Comparison of ENCODE assay signal across 1 cellular context in the genomic region with DNA sequence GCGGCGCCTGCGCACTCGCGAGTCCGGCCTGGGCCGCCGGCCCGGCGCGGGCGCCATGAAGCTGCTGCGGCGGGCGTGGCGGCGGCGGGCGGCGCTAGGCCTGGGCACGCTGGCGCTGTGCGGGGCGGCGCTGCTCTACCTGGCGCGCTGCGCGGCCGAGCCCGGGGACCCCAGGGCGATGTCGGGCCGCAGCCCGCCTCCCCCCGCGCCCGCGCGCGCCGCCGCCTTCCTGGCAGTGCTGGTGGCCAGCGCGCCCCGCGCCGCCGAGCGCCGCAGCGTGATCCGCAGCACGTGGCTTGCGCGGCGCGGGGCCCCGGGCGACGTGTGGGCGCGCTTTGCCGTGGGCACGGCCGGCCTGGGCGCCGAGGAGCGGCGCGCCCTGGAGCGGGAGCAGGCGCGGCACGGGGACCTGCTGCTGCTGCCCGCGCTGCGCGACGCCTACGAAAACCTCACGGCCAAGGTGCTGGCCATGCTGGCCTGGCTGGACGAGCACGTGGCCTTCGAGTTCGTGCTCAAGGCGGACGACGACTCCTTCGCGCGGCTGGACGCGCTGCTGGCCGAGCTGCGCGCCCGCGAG.
TF ChIP-seq lines count a peak whose summit lies in the region.

TSS of gene B3GALT6 (plus strand) at position 14 of the 577 bp plus-strand sequence. CDS start at position 56, 42 bp downstream.

TF ChIP-seq in GM23338, 12 proteins besides CTCF, POLR2A, EP300 and RAD21 (continued from another document):
- TF ChIP-seq, protein P1, sequence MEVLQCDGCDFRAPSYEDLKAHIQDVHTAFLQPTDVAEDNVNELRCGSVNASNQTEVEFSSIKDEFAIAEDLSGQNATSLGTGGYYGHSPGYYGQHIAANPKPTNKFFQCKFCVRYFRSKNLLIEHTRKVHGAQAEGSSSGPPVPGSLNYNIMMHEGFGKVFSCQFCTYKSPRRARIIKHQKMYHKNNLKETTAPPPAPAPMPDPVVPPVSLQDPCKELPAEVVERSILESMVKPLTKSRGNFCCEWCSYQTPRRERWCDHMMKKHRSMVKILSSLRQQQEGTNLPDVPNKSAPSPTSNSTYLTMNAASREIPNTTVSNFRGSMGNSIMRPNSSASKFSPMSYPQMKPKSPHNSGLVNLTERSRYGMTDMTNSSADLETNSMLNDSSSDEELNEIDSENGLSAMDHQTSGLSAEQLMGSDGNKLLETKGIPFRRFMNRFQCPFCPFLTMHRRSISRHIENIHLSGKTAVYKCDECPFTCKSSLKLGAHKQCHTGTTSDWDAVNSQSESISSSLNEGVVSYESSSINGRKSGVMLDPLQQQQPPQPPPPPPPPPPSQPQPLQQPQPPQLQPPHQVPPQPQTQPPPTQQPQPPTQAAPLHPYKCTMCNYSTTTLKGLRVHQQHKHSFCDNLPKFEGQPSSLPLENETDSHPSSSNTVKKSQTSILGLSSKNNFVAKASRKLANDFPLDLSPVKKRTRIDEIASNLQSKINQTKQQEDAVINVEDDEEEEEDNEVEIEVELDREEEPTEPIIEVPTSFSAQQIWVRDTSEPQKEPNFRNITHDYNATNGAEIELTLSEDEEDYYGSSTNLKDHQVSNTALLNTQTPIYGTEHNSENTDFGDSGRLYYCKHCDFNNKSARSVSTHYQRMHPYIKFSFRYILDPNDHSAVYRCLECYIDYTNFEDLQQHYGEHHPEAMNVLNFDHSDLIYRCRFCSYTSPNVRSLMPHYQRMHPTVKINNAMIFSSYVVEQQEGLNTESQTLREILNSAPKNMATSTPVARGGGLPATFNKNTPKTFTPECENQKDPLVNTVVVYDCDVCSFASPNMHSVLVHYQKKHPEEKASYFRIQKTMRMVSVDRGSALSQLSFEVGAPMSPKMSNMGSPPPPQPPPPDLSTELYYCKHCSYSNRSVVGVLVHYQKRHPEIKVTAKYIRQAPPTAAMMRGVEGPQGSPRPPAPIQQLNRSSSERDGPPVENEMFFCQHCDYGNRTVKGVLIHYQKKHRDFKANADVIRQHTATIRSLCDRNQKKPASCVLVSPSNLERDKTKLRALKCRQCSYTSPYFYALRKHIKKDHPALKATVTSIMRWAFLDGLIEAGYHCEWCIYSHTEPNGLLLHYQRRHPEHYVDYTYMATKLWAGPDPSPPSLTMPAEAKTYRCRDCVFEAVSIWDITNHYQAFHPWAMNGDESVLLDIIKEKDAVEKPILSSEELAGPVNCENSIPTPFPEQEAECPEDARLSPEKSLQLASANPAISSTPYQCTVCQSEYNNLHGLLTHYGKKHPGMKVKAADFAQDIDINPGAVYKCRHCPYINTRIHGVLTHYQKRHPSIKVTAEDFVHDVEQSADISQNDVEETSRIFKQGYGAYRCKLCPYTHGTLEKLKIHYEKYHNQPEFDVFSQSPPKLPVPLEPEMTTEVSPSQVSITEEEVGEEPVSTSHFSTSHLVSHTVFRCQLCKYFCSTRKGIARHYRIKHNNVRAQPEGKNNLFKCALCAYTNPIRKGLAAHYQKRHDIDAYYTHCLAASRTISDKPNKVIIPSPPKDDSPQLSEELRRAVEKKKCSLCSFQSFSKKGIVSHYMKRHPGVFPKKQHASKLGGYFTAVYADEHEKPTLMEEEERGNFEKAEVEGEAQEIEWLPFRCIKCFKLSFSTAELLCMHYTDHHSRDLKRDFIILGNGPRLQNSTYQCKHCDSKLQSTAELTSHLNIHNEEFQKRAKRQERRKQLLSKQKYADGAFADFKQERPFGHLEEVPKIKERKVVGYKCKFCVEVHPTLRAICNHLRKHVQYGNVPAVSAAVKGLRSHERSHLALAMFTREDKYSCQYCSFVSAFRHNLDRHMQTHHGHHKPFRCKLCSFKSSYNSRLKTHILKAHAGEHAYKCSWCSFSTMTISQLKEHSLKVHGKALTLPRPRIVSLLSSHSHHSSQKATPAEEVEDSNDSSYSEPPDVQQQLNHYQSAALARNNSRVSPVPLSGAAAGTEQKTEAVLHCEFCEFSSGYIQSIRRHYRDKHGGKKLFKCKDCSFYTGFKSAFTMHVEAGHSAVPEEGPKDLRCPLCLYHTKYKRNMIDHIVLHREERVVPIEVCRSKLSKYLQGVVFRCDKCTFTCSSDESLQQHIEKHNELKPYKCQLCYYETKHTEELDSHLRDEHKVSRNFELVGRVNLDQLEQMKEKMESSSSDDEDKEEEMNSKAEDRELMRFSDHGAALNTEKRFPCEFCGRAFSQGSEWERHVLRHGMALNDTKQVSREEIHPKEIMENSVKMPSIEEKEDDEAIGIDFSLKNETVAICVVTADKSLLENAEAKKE (CRISPR knock-in tag; IDR thresholded peaks at IDR 0.05): no peak
- TF ChIP-seq, protein P2, sequence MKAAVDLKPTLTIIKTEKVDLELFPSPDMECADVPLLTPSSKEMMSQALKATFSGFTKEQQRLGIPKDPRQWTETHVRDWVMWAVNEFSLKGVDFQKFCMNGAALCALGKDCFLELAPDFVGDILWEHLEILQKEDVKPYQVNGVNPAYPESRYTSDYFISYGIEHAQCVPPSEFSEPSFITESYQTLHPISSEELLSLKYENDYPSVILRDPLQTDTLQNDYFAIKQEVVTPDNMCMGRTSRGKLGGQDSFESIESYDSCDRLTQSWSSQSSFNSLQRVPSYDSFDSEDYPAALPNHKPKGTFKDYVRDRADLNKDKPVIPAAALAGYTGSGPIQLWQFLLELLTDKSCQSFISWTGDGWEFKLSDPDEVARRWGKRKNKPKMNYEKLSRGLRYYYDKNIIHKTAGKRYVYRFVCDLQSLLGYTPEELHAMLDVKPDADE (IDR thresholded peaks at IDR 0.05): no peak
- TF ChIP-seq NANOG (IDR thresholded peaks at IDR 0.05; ENCODE audit: borderline replicate concordance): no peak
- TF ChIP-seq POLR2AphosphoS5 (IDR thresholded peaks at IDR 0.05; ENCODE audit: low read depth): no peak; the same call in 1 of the 2 replicates
- TF ChIP-seq, protein P3, sequence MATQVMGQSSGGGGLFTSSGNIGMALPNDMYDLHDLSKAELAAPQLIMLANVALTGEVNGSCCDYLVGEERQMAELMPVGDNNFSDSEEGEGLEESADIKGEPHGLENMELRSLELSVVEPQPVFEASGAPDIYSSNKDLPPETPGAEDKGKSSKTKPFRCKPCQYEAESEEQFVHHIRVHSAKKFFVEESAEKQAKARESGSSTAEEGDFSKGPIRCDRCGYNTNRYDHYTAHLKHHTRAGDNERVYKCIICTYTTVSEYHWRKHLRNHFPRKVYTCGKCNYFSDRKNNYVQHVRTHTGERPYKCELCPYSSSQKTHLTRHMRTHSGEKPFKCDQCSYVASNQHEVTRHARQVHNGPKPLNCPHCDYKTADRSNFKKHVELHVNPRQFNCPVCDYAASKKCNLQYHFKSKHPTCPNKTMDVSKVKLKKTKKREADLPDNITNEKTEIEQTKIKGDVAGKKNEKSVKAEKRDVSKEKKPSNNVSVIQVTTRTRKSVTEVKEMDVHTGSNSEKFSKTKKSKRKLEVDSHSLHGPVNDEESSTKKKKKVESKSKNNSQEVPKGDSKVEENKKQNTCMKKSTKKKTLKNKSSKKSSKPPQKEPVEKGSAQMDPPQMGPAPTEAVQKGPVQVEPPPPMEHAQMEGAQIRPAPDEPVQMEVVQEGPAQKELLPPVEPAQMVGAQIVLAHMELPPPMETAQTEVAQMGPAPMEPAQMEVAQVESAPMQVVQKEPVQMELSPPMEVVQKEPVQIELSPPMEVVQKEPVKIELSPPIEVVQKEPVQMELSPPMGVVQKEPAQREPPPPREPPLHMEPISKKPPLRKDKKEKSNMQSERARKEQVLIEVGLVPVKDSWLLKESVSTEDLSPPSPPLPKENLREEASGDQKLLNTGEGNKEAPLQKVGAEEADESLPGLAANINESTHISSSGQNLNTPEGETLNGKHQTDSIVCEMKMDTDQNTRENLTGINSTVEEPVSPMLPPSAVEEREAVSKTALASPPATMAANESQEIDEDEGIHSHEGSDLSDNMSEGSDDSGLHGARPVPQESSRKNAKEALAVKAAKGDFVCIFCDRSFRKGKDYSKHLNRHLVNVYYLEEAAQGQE (IDR thresholded peaks at IDR 0.05; ENCODE audit: unreplicated experiment): no peak
- no peak for TF ChIP-seq JUNB (IDR thresholded peaks at IDR 0.05; ENCODE audit: unreplicated experiment)
- no peak for TF ChIP-seq ZNF114 (CRISPR knock-in tag; IDR thresholded peaks at IDR 0.05)
